In the genomic region with DNA sequence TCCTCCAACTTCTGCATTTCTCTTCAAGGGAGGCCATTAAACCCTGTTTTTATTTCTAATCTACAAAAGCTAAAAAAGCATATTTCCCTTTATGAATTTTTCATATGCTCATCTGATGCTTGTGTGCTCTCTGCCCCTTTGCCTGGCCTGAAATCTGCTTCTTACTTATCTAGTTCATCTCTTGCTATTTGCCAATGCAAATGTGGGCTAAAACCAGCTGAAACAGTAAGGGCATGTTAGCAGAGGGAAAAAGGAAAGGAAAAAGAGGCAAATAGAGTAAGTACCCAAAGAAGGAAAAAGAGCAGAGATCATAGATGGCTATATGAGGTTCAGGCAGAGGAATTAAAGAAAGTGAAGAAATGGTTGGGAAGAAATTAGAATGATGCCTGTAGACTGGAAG, we compare ENCODE assay signal across 28 cellular contexts.
"Had no signal": no experiment of that assay in that cellular context is flagged by ENCODE, and none has a peak within 500 bp of the region (broad histone marks: within the 10 kb centered on the region; RNA-seq: fewer than 3 reads in every experiment).

No MANE protein-coding gene starts in this region.

- ATAC-seq: effector memory CD8-positive, alpha-beta T cell; esophagus mucosa; foreskin keratinocyte; gastrocnemius medialis; gastroesophageal sphincter; heart left ventricle; heart right ventricle had no signal

- DNase-seq: colonic mucosa; cortex of kidney; dermis blood vessel endothelial cell; dorsolateral prefrontal cortex; effector CD4-positive, alpha-beta T cell; effector CD8-positive, alpha-beta T cell; effector memory CD4-positive, alpha-beta T cell; effector memory CD8-positive, alpha-beta T cell; endodermal cell; erythroblast; esophagus squamous epithelium; foreskin fibroblast; foreskin keratinocyte; foreskin melanocyte; gastrocnemius medialis; glutamatergic neuron; head of caudate nucleus; heart left ventricle; heart right ventricle had no signal

- H3K9me3 ChIP-seq: colonic mucosa, esophagus muscularis mucosa, esophagus squamous epithelium, gastrocnemius medialis, gastroesophageal sphincter, heart left ventricle, heart right ventricle had no signal

- H3K4me1 ChIP-seq: colonic mucosa, esophagus muscularis mucosa, esophagus squamous epithelium, foreskin keratinocyte, gastrocnemius medialis, gastroesophageal sphincter, heart left ventricle, heart right ventricle had no signal

- H3K36me3 ChIP-seq: colonic mucosa, esophagus muscularis mucosa, esophagus squamous epithelium, gastrocnemius medialis, gastroesophageal sphincter, heart left ventricle, heart right ventricle had no signal

- H3K4me3 ChIP-seq: colonic mucosa, coronary artery, dorsolateral prefrontal cortex, esophagus muscularis mucosa, esophagus squamous epithelium, gastrocnemius medialis, gastroesophageal sphincter, heart left ventricle, heart right ventricle had no signal

- FAIRE-seq: colon, endometrium, endothelial cell of umbilical vein, frontal cortex had no signal

- H3K27ac ChIP-seq: colonic mucosa, coronary artery, dorsolateral prefrontal cortex, epithelial cell of prostate, esophagus muscularis mucosa, esophagus squamous epithelium, foreskin keratinocyte, gastrocnemius medialis, gastroesophageal sphincter, heart left ventricle, heart right ventricle had no signal

- H3K27me3 ChIP-seq: colonic mucosa, dorsolateral prefrontal cortex, esophagus muscularis mucosa, esophagus squamous epithelium, foreskin keratinocyte, gastrocnemius medialis, gastroesophageal sphincter, heart left ventricle, heart right ventricle had no signal
